In genomic region chr21:43818685-43819084, GRCh38 we compare ENCODE assay signal across 1 cellular context.
TF ChIP-seq lines count a peak whose summit lies in the region.

No MANE protein-coding gene starts in this region.

TF ChIP-seq in IMR-90, 13 proteins besides CTCF, POLR2A, EP300 and RAD21:
- TF ChIP-seq, protein P1, sequence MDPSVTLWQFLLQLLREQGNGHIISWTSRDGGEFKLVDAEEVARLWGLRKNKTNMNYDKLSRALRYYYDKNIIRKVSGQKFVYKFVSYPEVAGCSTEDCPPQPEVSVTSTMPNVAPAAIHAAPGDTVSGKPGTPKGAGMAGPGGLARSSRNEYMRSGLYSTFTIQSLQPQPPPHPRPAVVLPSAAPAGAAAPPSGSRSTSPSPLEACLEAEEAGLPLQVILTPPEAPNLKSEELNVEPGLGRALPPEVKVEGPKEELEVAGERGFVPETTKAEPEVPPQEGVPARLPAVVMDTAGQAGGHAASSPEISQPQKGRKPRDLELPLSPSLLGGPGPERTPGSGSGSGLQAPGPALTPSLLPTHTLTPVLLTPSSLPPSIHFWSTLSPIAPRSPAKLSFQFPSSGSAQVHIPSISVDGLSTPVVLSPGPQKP (IDR thresholded peaks at IDR 0.05; ENCODE audit: borderline replicate concordance, low read depth, low read length) = no peak
- TF ChIP-seq MAZ (IDR thresholded peaks at IDR 0.05; ENCODE audit: borderline replicate concordance, low read depth, low read length) = no peak
- TF ChIP-seq RCOR1 (IDR thresholded peaks at IDR 0.05; ENCODE audit: insufficient replicate concordance, low read length) = no peak
- no peak for TF ChIP-seq CEBPB (IDR thresholded peaks at IDR 0.05; ENCODE audit: low read depth, low read length)
- TF ChIP-seq BHLHE40 (IDR thresholded peaks at IDR 0.05; ENCODE audit: low read depth, low read length) = no peak
- TF ChIP-seq, protein P2, sequence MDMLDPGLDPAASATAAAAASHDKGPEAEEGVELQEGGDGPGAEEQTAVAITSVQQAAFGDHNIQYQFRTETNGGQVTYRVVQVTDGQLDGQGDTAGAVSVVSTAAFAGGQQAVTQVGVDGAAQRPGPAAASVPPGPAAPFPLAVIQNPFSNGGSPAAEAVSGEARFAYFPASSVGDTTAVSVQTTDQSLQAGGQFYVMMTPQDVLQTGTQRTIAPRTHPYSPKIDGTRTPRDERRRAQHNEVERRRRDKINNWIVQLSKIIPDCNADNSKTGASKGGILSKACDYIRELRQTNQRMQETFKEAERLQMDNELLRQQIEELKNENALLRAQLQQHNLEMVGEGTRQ (IDR thresholded peaks at IDR 0.05; ENCODE audit: low read depth, low read length) = no peak
- no peak for TF ChIP-seq CHD1 (IDR thresholded peaks at IDR 0.05; ENCODE audit: low read depth, low read length)
- TF ChIP-seq NFE2L2 (IDR thresholded peaks at IDR 0.05; ENCODE audit: low read depth, low read length) = no peak
